ENCODE assay signal across 9 cellular contexts in the genomic region with DNA sequence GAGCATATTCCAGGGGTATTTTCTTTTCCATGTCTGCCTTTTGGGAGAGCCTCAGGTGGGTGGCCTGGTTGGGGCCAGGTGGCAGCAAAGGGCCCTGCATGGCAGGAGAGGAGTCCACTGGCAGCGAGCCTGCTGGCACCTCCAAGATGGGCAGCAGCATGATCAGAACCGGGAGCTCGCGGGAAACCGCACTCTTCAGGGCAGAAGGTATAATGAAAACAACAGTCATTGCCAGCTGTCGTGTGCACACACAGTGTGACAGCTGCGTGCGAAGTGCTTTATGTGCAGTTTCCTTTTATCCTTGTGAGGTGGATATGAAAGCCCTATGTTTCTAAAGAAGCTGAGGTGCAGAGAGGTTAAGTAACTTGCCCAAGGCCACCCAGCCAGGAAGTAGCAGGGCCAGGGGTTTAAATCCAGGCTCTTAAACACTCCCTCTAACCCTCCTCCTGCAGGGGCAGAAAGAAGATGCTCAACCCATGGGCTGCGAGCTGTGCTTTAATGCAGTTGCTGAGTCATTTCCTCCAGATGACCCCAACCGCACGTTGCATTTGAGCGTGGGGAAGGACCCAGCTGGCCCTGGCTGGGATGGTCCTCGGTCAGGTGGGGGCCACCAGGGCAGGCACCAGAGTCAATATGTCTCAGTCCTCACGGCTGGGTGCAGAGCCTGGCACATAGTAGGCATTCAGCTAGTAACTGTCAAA.
DNase-seq lines count a peak whose midpoint lies in the region; ATAC-seq, FAIRE-seq and TF ChIP-seq lines count a peak whose summit lies in the region.
"Had no signal": no experiment of that assay in that cellular context is flagged by ENCODE, and none has a peak within 500 bp of the region (broad histone marks: within the 10 kb centered on the region; RNA-seq: fewer than 3 reads in every experiment).

No MANE protein-coding gene starts in this region.

- H3K27me3 ChIP-seq in K562 (ENCODE audit: control insufficient read depth in 2 of 2, insufficient read depth in 2 of 2, low read length in 2 of 2), result peaks cover 0 to 15% of the 10 kb centered on the region in 2 experiments; a peak in 2 of 5 replicates
- H3K27me3 ChIP-seq in H7 (ENCODE audit: control insufficient read depth, insufficient read depth, low read length), result no peaks in the 10 kb centered on the region; the same call in 1 of the 2 replicates
- H3K27me3 ChIP-seq in Karpas-422 (ENCODE audit: low read length), result no peaks in the 10 kb centered on the region

- 25% methylated on average over 14 of the region's 14 CpGs for WGBS in K562 (ENCODE audit: insufficient coverage, low coverage, missing lambda C conversion rate)

- H3K79me2 ChIP-seq in K562 (ENCODE audit: control insufficient read depth, insufficient read depth, low read length) (no peaks in the 10 kb centered on the region), Karpas-422 (ENCODE audit: low read length) (no peaks in the 10 kb centered on the region)

- no peaks in the 10 kb centered on the region for H3K9me3 ChIP-seq in K562 (replicated peaks; ENCODE audit: control insufficient read depth, insufficient read depth, low read depth, low read length)
- no peaks in the 10 kb centered on the region for H3K9me3 ChIP-seq in Karpas-422 (ENCODE audit: low read length)

- FAIRE-seq in K562 (lab: Jason Lieb, UNC), result no peak

- no peak overlapping the region for H3K9ac ChIP-seq in K562 (ENCODE audit: insufficient read depth in 1 of 2, low read depth in 2 of 2, low read length in 2 of 2)
- no peak overlapping the region for H3K9ac ChIP-seq in Karpas-422 (ENCODE audit: low read length)

- H3K4me2 ChIP-seq in K562 (ENCODE audit: insufficient read depth, low read length) (no peak overlapping the region), Karpas-422 (ENCODE audit: low read depth, low read length, poor library complexity, severe bottlenecking) (no peak overlapping the region)

- POLR2A ChIA-PET in K562 (lab: Yijun Ruan, JAX), result no interaction called here

- H3K4me3 Mint-ChIP-seq in mesothelial cell of epicardium, result no peak overlapping the region
- H3K4me3 Mint-ChIP-seq: T-cell had no signal

- no peaks in the 10 kb centered on the region for H3K36me3 ChIP-seq in K562 (ENCODE audit: control insufficient read depth, insufficient read depth, low read length)
- no peaks in the 10 kb centered on the region for H3K36me3 ChIP-seq in H7 (replicated peaks; ENCODE audit: control insufficient read depth, insufficient read depth, low read length)
- no peaks in the 10 kb centered on the region for H3K36me3 ChIP-seq in Karpas-422 (ENCODE audit: insufficient read depth, low read length)

- BruUV-seq in K562 (replicated peaks; lab: Mats Ljungman, UMichigan), result no TSS peak

- no peak overlapping the region for H3K4me3 ChIP-seq in K562
- no peak overlapping the region for H3K4me3 ChIP-seq in H7 (ENCODE audit: insufficient read depth, low read depth, low read length)
- H3K4me3 ChIP-seq in Karpas-422 (ENCODE audit: low read length), result no peak overlapping the region

- no peaks in the 10 kb centered on the region for H4K20me1 ChIP-seq in K562 (replicated peaks; ENCODE audit: control insufficient read depth, insufficient read depth, low read length)
- H4K20me1 ChIP-seq in Karpas-422 (ENCODE audit: insufficient read depth, low read depth, low read length), result no peaks in the 10 kb centered on the region

- no peaks in the 10 kb centered on the region for H3K9me3 Mint-ChIP-seq in mesothelial cell of epicardium
- H3K9me3 Mint-ChIP-seq: T-cell had no signal

- H3K27ac Mint-ChIP-seq in mesothelial cell of epicardium, result no peak overlapping the region
- H3K27ac Mint-ChIP-seq: T-cell had no signal

- H3K9me1 ChIP-seq in K562 (ENCODE audit: control insufficient read depth, insufficient read depth, low read length), result peaks cover 2% of the 10 kb centered on the region

- ATAC-seq in HG03565 (IDR thresholded peaks at IDR 0.05; ENCODE audit: unreplicated experiment) (peak; percentile 29), K562 (peak; percentile 83)
- ATAC-seq: T-cell had no signal

- intact Hi-C loops in K562 (cut with micrococcal nuclease), result no loop called here

- CTCF ChIA-PET in K562 (lab: Yijun Ruan, JAX; ENCODE audit: low intra/inter-chr PET ratio), result no interaction called here

- H3K4me1 Mint-ChIP-seq in mesothelial cell of epicardium, result no peaks in the 10 kb centered on the region
- H3K4me1 Mint-ChIP-seq: T-cell had no signal

- H3K4me1 ChIP-seq in K562 (replicated peaks in 1 of 2; ENCODE audit: control insufficient read depth in 2 of 2, insufficient read depth in 2 of 2, low read length in 2 of 2) (peaks cover 0 to 6% of the 10 kb centered on the region in 2 experiments; a peak in 1 of 5 replicates), Karpas-422 (ENCODE audit: low read length) (peaks cover 8% of the 10 kb centered on the region)

- TF ChIP-seq CTCF in K562 (IDR thresholded peaks at IDR 0.05 in 2 of 3, conservative IDR thresholded peaks at IDR 0.05 in 1 of 3; ENCODE audit: insufficient read depth in 2 of 3, low read depth in 1 of 3, low read length in 3 of 3), result no peak
- TF ChIP-seq CTCF in mesothelial cell of epicardium (IDR thresholded peaks at IDR 0.05; ENCODE audit: unreplicated experiment), result no peak

- no peak overlapping the region for H3K27ac ChIP-seq in K562 (ENCODE audit: extremely low read depth, low read depth, low read length)
- no peak overlapping the region for H3K27ac ChIP-seq in Karpas-422 (ENCODE audit: low read length)

- DNase-seq in SIG-M5 treated with dmso at 0.1 percent for 504 hours (lab: John Stamatoyannopoulos, UW; ENCODE audit: unreplicated experiment) (peak; percentile 37), SIG-M5 (lab: John Stamatoyannopoulos, UW) (no peak), K562 (ENCODE audit: extremely low read depth in 1 of 4, low spot score in 3 of 4) (peak; percentile 23 to 39 (median 28)), smooth muscle cell of the brain vasculature (ENCODE audit: low read depth, low spot score) (peak; percentile 43), H7 (no peak), Karpas-422 (no peak), mesothelial cell of epicardium (ENCODE audit: low spot score in 2 of 2, unreplicated experiment in 2 of 2) (no peak)

- H3K36me3 Mint-ChIP-seq in mesothelial cell of epicardium, result no peaks in the 10 kb centered on the region
- H3K36me3 Mint-ChIP-seq: T-cell had no signal

- in situ Hi-C loops in K562 (cut with MboI), result no loop called here

- no peak overlapping the region for H2AFZ ChIP-seq in K562 (ENCODE audit: low read depth, low read length)
- no peak overlapping the region for H2AFZ ChIP-seq in Karpas-422 (ENCODE audit: low read length)

- TF ChIP-seq POLR2A in K562 (conservative IDR thresholded peaks at IDR 0.05), result no peak

- no peak for TF ChIP-seq EP300 in K562 (IDR thresholded peaks at IDR 0.05; ENCODE audit: low read length)

- no peak for TF ChIP-seq RAD21 in K562 (CRISPR knock-in tag; conservative IDR thresholded peaks at IDR 0.05 in 1 of 2, IDR thresholded peaks at IDR 0.05 in 1 of 2)

- H3K27me3 Mint-ChIP-seq in mesothelial cell of epicardium (ENCODE audit: low read depth), result no peaks in the 10 kb centered on the region

- no peaks in the 10 kb centered on the region for H3K9me2 ChIP-seq in Karpas-422 (replicated peaks; ENCODE audit: insufficient read depth, low read length)

TF ChIP-seq in K562, 482 proteins besides CTCF, POLR2A, EP300 and RAD21 (continues in another document):
- TF ChIP-seq IRF9 (tag; IDR thresholded peaks at IDR 0.05), result no peak
- TF ChIP-seq, protein P1, sequence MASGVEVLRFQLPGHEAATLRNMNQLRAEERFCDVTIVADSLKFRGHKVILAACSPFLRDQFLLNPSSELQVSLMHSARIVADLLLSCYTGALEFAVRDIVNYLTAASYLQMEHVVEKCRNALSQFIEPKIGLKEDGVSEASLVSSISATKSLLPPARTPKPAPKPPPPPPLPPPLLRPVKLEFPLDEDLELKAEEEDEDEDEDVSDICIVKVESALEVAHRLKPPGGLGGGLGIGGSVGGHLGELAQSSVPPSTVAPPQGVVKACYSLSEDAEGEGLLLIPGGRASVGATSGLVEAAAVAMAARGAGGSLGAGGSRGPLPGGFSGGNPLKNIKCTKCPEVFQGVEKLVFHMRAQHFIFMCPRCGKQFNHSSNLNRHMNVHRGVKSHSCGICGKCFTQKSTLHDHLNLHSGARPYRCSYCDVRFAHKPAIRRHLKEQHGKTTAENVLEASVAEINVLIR (CRISPR knock-in tag; IDR thresholded peaks at IDR 0.05), result no peak
- no peak for TF ChIP-seq ZBTB2 (IDR thresholded peaks at IDR 0.05)
- TF ChIP-seq FOXK1 (CRISPR knock-in tag; IDR thresholded peaks at IDR 0.05; ENCODE audit: borderline replicate concordance), result no peak
- TF ChIP-seq KAT2B (IDR thresholded peaks at IDR 0.05; ENCODE audit: low read depth, low read length), result no peak
- TF ChIP-seq RCOR1 (IDR thresholded peaks at IDR 0.05; ENCODE audit: borderline replicate concordance in 1 of 2, low read depth in 2 of 2, low read length in 2 of 2), result 0 out of 4 replicates have a peak, but pooled peaks of 1 of the 2 experiments have one; percentile 10
- peak; percentile 46 for TF ChIP-seq FOSL1 (tag; conservative IDR thresholded peaks at IDR 0.05)
- TF ChIP-seq MAFG (tag; conservative IDR thresholded peaks at IDR 0.05), result peak; percentile 47
- peak; percentile 66; the same call in 1 of the 2 replicates for TF ChIP-seq C11orf30 (IDR thresholded peaks at IDR 0.05; ENCODE audit: low read depth)
- no peak for TF ChIP-seq ZNF444 (CRISPR knock-in tag; IDR thresholded peaks at IDR 0.05)
- no peak for TF ChIP-seq RHOXF2B (CRISPR knock-in tag; conservative IDR thresholded peaks at IDR 0.05)

Comparison
In these comparisons a context has a peak if more than half of its experiments do, and no peak if none do; other contexts are left out.
1. DNase-seq: peak in SIG-M5 treated with dmso at 0.1 percent for 504 hours (single experiment), K562 (4 of 4) and smooth muscle cell of the brain vasculature (single experiment); none in SIG-M5 (single experiment), H7 (single experiment), Karpas-422 (single experiment) and mesothelial cell of epicardium (0 of 2).